ENCODE assay signal across 1 cellular context in the genomic region with DNA sequence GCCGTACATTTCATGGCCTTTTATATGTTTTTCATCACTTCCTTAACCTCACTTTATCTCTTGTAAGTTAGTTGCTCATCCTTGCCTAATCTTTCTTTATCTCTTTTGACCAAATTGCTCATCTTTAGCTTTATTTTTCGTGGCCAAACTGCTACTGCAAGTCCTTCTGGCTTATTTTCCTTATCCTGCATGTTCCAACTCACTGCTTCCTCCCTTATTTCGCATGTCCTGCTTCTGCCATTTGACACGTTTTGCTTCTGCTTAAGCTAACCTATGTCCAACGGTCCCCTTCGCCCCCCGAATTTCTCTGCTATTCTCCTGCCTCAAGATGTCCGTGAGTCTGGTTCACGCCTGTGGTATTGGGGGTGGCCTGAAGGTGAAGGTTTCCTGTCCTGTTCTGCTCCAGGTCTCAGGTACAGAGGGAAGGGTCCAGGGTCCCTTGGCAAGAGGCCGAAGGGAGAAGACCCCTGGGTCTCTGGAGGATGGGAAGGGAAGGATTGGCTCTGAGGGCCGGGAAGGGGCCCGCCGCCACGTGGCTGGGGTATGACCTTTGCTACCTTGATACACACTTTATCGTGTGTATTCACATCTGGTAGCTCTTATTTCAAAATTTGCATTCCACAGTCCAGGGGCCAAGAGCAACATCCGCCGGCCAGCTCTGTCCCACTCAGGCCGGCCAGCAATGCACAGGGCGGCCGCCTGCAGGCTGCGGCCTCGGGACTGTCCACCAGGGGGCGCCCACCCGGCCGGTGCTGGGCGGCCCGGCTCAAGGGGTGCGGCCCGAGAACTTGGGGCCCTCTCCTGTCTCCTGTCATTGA.
A peak's percentile ranks its signal among the peaks of the same experiment; 100 is the strongest.
TF ChIP-seq lines count a peak whose summit lies in the region.

No MANE protein-coding gene starts in this region.

TF ChIP-seq in HepG2, 621 proteins besides CTCF, POLR2A, EP300 and RAD21 (continued from another document and continues in another):
- TF ChIP-seq TFDP2 (CRISPR knock-in tag; IDR thresholded peaks at IDR 0.05) (0 out of 2 replicates have a peak, but pooled peaks have one; percentile 48), ZBTB37 (CRISPR knock-in tag; IDR thresholded peaks at IDR 0.05) (no peak), HMGXB4 (CRISPR knock-in tag; IDR thresholded peaks at IDR 0.05; ENCODE audit: borderline replicate concordance in 1 of 2, low read depth in 1 of 2) (peak; percentile 37 to 64; a peak in 2 of 4 replicates), RAD51 (IDR thresholded peaks at IDR 0.05; ENCODE audit: borderline replicate concordance) (no peak), ZFYVE20 (CRISPR knock-in tag; IDR thresholded peaks at IDR 0.05; ENCODE audit: borderline replicate concordance, low read depth) (no peak), ASH2L (IDR thresholded peaks at IDR 0.05; ENCODE audit: insufficient read length, low read depth, low read length) (no peak), ZNF557 (CRISPR knock-in tag; IDR thresholded peaks at IDR 0.05) (no peak), ZSCAN20 (CRISPR knock-in tag; IDR thresholded peaks at IDR 0.05; ENCODE audit: borderline replicate concordance) (peak; percentile 58; the same call in 1 of the 2 replicates), ZNF546 (CRISPR knock-in tag; conservative IDR thresholded peaks at IDR 0.05) (no peak), ZGPAT (CRISPR knock-in tag; IDR thresholded peaks at IDR 0.05) (peak; percentile 77), DBP (CRISPR knock-in tag; IDR thresholded peaks at IDR 0.05; ENCODE audit: not compliant biosample characterization) (no peak), FOXA3 (CRISPR knock-in tag; IDR thresholded peaks at IDR 0.05) (peak; percentile 34), IRX3 (CRISPR knock-in tag; IDR thresholded peaks at IDR 0.05; ENCODE audit: borderline replicate concordance, low read depth) (peak; percentile 62; the same call in 1 of the 2 replicates), SAP130 (CRISPR knock-in tag; IDR thresholded peaks at IDR 0.05; ENCODE audit: low read depth) (peak; percentile 50), CEBPB (IDR thresholded peaks at IDR 0.05; ENCODE audit: borderline replicate concordance, low read depth, low read length) (no peak), HNRNPLL (IDR thresholded peaks at IDR 0.05; ENCODE audit: low read depth, low read length, poor library complexity, severe bottlenecking) (peak; percentile 26), SMYD3 (CRISPR knock-in tag; IDR thresholded peaks at IDR 0.05) (0 out of 2 replicates have a peak, but pooled peaks have one; percentile 46), ZBTB8A (CRISPR knock-in tag; IDR thresholded peaks at IDR 0.05; ENCODE audit: borderline replicate concordance, low read depth) (no peak), DNMT1 (CRISPR knock-in tag; IDR thresholded peaks at IDR 0.05) (0 out of 2 replicates have a peak, but pooled peaks have one; percentile 44), SOX5 (CRISPR knock-in tag; IDR thresholded peaks at IDR 0.05; ENCODE audit: borderline replicate concordance) (0 out of 2 replicates have a peak, but pooled peaks have one; percentile 26), HOMEZ (CRISPR knock-in tag; IDR thresholded peaks at IDR 0.05; ENCODE audit: low read depth) (0 out of 2 replicates have a peak, but pooled peaks have one; percentile 10), ZNF614 (CRISPR knock-in tag; IDR thresholded peaks at IDR 0.05; ENCODE audit: borderline replicate concordance) (no peak), ZNF207 (IDR thresholded peaks at IDR 0.05; ENCODE audit: borderline replicate concordance) (no peak), GTF3A (CRISPR knock-in tag; conservative IDR thresholded peaks at IDR 0.05) (no peak), JUN (CRISPR knock-in tag; IDR thresholded peaks at IDR 0.05) (no peak), HDAC6 (IDR thresholded peaks at IDR 0.05; ENCODE audit: low read depth, low read length) (no peak), HOXA3 (CRISPR knock-in tag; IDR thresholded peaks at IDR 0.05) (peak; percentile 57; the same call in 1 of the 2 replicates), FOXM1 (CRISPR knock-in tag; IDR thresholded peaks at IDR 0.05) (no peak), ZNF446 (CRISPR knock-in tag; IDR thresholded peaks at IDR 0.05) (no peak), MAX (IDR thresholded peaks at IDR 0.05) (peak; percentile 77; the same call in 1 of the 2 replicates), SP2 (CRISPR knock-in tag; IDR thresholded peaks at IDR 0.05) (0 out of 2 replicates have a peak, but pooled peaks have one; percentile 0), ZNF256 (CRISPR knock-in tag; conservative IDR thresholded peaks at IDR 0.05) (0 out of 2 replicates have a peak, but pooled peaks have one; percentile 57), IKZF1 (IDR thresholded peaks at IDR 0.05) (no peak), ZNF850 (CRISPR knock-in tag; conservative IDR thresholded peaks at IDR 0.05) (no peak), DNMT3B (CRISPR knock-in tag; conservative IDR thresholded peaks at IDR 0.05) (no peak), CHD4 (IDR thresholded peaks at IDR 0.05; ENCODE audit: borderline replicate concordance, low read length) (no peak), ARNT2 (CRISPR knock-in tag; IDR thresholded peaks at IDR 0.05; ENCODE audit: low read depth) (0 out of 2 replicates have a peak, but pooled peaks have one; percentile 30), JUND (CRISPR knock-in tag; IDR thresholded peaks at IDR 0.05) (no peak)
- TF ChIP-seq, protein P1, sequence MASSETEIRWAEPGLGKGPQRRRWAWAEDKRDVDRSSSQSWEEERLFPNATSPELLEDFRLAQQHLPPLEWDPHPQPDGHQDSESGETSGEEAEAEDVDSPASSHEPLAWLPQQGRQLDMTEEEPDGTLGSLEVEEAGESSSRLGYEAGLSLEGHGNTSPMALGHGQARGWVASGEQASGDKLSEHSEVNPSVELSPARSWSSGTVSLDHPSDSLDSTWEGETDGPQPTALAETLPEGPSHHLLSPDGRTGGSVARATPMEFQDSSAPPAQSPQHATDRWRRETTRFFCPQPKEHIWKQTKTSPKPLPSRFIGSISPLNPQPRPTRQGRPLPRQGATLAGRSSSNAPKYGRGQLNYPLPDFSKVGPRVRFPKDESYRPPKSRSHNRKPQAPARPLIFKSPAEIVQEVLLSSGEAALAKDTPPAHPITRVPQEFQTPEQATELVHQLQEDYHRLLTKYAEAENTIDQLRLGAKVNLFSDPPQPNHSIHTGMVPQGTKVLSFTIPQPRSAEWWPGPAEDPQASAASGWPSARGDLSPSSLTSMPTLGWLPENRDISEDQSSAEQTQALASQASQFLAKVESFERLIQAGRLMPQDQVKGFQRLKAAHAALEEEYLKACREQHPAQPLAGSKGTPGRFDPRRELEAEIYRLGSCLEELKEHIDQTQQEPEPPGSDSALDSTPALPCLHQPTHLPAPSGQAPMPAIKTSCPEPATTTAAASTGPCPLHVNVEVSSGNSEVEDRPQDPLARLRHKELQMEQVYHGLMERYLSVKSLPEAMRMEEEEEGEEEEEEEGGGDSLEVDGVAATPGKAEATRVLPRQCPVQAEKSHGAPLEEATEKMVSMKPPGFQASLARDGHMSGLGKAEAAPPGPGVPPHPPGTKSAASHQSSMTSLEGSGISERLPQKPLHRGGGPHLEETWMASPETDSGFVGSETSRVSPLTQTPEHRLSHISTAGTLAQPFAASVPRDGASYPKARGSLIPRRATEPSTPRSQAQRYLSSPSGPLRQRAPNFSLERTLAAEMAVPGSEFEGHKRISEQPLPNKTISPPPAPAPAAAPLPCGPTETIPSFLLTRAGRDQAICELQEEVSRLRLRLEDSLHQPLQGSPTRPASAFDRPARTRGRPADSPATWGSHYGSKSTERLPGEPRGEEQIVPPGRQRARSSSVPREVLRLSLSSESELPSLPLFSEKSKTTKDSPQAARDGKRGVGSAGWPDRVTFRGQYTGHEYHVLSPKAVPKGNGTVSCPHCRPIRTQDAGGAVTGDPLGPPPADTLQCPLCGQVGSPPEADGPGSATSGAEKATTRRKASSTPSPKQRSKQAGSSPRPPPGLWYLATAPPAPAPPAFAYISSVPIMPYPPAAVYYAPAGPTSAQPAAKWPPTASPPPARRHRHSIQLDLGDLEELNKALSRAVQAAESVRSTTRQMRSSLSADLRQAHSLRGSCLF (CRISPR knock-in tag; IDR thresholded peaks at IDR 0.05; ENCODE audit: borderline replicate concordance): no peak
- TF ChIP-seq, protein P2, sequence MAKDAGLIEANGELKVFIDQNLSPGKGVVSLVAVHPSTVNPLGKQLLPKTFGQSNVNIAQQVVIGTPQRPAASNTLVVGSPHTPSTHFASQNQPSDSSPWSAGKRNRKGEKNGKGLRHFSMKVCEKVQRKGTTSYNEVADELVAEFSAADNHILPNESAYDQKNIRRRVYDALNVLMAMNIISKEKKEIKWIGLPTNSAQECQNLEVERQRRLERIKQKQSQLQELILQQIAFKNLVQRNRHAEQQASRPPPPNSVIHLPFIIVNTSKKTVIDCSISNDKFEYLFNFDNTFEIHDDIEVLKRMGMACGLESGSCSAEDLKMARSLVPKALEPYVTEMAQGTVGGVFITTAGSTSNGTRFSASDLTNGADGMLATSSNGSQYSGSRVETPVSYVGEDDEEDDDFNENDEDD (CRISPR knock-in tag; IDR thresholded peaks at IDR 0.05; ENCODE audit: borderline replicate concordance): 0 out of 2 replicates have a peak, but pooled peaks have one; percentile 33
- TF ChIP-seq, protein P3, sequence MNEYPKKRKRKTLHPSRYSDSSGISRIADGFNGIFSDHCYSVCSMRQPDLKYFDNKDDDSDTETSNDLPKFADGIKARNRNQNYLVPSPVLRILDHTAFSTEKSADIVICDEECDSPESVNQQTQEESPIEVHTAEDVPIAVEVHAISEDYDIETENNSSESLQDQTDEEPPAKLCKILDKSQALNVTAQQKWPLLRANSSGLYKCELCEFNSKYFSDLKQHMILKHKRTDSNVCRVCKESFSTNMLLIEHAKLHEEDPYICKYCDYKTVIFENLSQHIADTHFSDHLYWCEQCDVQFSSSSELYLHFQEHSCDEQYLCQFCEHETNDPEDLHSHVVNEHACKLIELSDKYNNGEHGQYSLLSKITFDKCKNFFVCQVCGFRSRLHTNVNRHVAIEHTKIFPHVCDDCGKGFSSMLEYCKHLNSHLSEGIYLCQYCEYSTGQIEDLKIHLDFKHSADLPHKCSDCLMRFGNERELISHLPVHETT (CRISPR knock-in tag; conservative IDR thresholded peaks at IDR 0.05): no peak
